In genomic region chr17:40901981-40902862, GRCh38 we compare ENCODE assay signal across 1 cellular context.
TF ChIP-seq lines count a peak whose summit lies in the region.

No MANE protein-coding gene starts in this region.

TF ChIP-seq in A549, 52 proteins besides CTCF, POLR2A, EP300 and RAD21 (continued from another document):
- TF ChIP-seq BCL3 (IDR thresholded peaks at IDR 0.05) (peak; percentile 73; the same call in 2 of the 3 replicates), SMC3 (IDR thresholded peaks at IDR 0.05) (peak; percentile 36; the same call in 2 of the 3 replicates), FOXS1 (CRISPR knock-in tag; IDR thresholded peaks at IDR 0.05) (no peak), MAX (IDR thresholded peaks at IDR 0.05) (peak; percentile 80), REST (IDR thresholded peaks at IDR 0.05) (no peak), HEYL (CRISPR knock-in tag; IDR thresholded peaks at IDR 0.05) (no peak), EHF (CRISPR knock-in tag; IDR thresholded peaks at IDR 0.05) (peak; percentile 87; the same call in 1 of the 2 replicates), ZSCAN20 (CRISPR knock-in tag; IDR thresholded peaks at IDR 0.05) (no peak), FOSB (CRISPR knock-in tag; IDR thresholded peaks at IDR 0.05) (peak; percentile 57; the same call in 1 of the 2 replicates), ZC3H11A (IDR thresholded peaks at IDR 0.05) (no peak), NFE2L2 (conservative IDR thresholded peaks at IDR 0.05; ENCODE audit: low read length) (no peak), TP53 (CRISPR knock-in tag; IDR thresholded peaks at IDR 0.05) (no peak), SREBF2 (IDR thresholded peaks at IDR 0.05) (no peak), ZFP36 (IDR thresholded peaks at IDR 0.05; ENCODE audit: borderline replicate concordance, partially characterized antibody) (no peak), RARB (CRISPR knock-in tag; IDR thresholded peaks at IDR 0.05) (no peak), HMGXB4 (CRISPR knock-in tag; IDR thresholded peaks at IDR 0.05; ENCODE audit: borderline replicate concordance) (no peak), PHF8 (IDR thresholded peaks at IDR 0.05; ENCODE audit: borderline replicate concordance, low read depth) (no peak), MYC (IDR thresholded peaks at IDR 0.05; ENCODE audit: borderline replicate concordance, low read length) (no peak), HOXB5 (CRISPR knock-in tag; IDR thresholded peaks at IDR 0.05) (no peak), BHLHE40 (IDR thresholded peaks at IDR 0.05; ENCODE audit: low read depth, low read length) (no peak), CHD4 (IDR thresholded peaks at IDR 0.05; ENCODE audit: borderline replicate concordance) (no peak), EHMT2 (IDR thresholded peaks at IDR 0.05; ENCODE audit: low read depth) (no peak), HES2 (IDR thresholded peaks at IDR 0.05) (0 out of 2 replicates have a peak, but pooled peaks have one; percentile 48), FOSL2 (IDR thresholded peaks at IDR 0.05) (peak; percentile 95), FOSL2 (CRISPR knock-in tag; IDR thresholded peaks at IDR 0.05) (peak; percentile 97), ATOH8 (CRISPR knock-in tag; IDR thresholded peaks at IDR 0.05; ENCODE audit: low read depth) (no peak), HDAC2 (IDR thresholded peaks at IDR 0.05) (no peak), JUN (IDR thresholded peaks at IDR 0.05) (peak; percentile 89 to 95), POLR2AphosphoS2 (conservative IDR thresholded peaks at IDR 0.05; ENCODE audit: low read length) (no peak), ZNF302 (CRISPR knock-in tag; IDR thresholded peaks at IDR 0.05) (0 out of 2 replicates have a peak, but pooled peaks have one; percentile 7)
- TF ChIP-seq, protein P1, sequence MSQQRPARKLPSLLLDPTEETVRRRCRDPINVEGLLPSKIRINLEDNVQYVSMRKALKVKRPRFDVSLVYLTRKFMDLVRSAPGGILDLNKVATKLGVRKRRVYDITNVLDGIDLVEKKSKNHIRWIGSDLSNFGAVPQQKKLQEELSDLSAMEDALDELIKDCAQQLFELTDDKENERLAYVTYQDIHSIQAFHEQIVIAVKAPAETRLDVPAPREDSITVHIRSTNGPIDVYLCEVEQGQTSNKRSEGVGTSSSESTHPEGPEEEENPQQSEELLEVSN (IDR thresholded peaks at IDR 0.05; ENCODE audit: borderline replicate concordance, low read depth), result no peak
- TF ChIP-seq, protein P2, sequence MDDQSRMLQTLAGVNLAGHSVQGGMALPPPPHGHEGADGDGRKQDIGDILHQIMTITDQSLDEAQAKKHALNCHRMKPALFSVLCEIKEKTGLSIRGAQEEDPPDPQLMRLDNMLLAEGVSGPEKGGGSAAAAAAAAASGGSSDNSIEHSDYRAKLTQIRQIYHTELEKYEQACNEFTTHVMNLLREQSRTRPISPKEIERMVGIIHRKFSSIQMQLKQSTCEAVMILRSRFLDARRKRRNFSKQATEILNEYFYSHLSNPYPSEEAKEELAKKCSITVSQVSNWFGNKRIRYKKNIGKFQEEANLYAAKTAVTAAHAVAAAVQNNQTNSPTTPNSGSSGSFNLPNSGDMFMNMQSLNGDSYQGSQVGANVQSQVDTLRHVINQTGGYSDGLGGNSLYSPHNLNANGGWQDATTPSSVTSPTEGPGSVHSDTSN (IDR thresholded peaks at IDR 0.05), result no peak; the same call in 1 of the 2 replicates
- TF ChIP-seq, protein P3, sequence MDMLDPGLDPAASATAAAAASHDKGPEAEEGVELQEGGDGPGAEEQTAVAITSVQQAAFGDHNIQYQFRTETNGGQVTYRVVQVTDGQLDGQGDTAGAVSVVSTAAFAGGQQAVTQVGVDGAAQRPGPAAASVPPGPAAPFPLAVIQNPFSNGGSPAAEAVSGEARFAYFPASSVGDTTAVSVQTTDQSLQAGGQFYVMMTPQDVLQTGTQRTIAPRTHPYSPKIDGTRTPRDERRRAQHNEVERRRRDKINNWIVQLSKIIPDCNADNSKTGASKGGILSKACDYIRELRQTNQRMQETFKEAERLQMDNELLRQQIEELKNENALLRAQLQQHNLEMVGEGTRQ (IDR thresholded peaks at IDR 0.05), result no peak
